In the genomic region with DNA sequence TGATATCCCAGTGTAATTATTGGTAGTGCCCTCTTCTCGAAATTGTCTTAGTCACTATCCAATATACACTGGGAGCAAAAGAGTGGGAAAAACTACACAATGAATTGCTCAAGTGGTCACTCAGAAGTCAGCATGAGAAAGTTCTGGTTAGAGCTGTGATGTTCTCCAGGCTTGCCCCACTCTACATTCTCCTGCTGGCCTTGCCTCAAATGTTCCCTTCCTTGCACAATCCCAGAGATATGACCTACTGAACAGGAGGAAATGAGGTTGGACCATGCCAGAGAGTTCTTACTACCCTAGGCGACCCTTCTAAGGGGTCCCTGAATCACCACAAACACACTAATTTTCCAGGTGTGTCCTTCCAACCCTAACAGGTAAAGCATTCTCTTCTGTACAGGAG, we compare ENCODE assay signal across 26 cellular contexts. TPM values are rescaled to one million over a fixed set of nuclear protein-coding genes. Genes with fewer than 3 reads are reported as not detected.
DNase-seq lines count a peak whose midpoint lies in the region; ATAC-seq and TF ChIP-seq lines count a peak whose summit lies in the region.
"Had no signal": no experiment of that assay in that cellular context is flagged by ENCODE, and none has a peak within 500 bp of the region (broad histone marks: within the 10 kb centered on the region; RNA-seq: fewer than 3 reads in every experiment).

No MANE protein-coding gene starts in this region.

- peak; percentile 57 for ATAC-seq in left lobe of liver
- peak; percentile 59 to 73 for ATAC-seq in gastrocnemius medialis
- ATAC-seq: esophagus mucosa; naive thymus-derived CD4-positive, alpha-beta T cell had no signal

- peak in 1 of 2 donors; percentile 41 for TF ChIP-seq POLR2A in gastrocnemius medialis (IDR thresholded peaks at IDR 0.05)

- no peak for TF ChIP-seq CTCF in foreskin fibroblast (IDR thresholded peaks at IDR 0.05; ENCODE audit: low read depth, low read length)
- peak in 1 of 5 experiments; percentile 20 for TF ChIP-seq CTCF in gastrocnemius medialis (IDR thresholded peaks at IDR 0.05 in 4 of 5, conservative IDR thresholded peaks at IDR 0.05 in 1 of 5)
- TF ChIP-seq CTCF in neural progenitor cell (IDR thresholded peaks at IDR 0.05): no peak

- no peaks in the 10 kb centered on the region for H3K9me3 Mint-ChIP-seq in neural progenitor cell
- H3K9me3 Mint-ChIP-seq: activated naive CD8-positive, alpha-beta T cell treated with anti-CD3 and anti-CD28 coated beads for 36 hours; activated T-helper 2 cell treated with anti-CD3 and anti-CD28 coated beads, Interferon-gamma antibody, Interleukin-2, Interleukin-4, amounts not matched to agents 10 μg/mL and 5 μg/mL and 100 μg/mL, durations not matched to agents 14 hours and 24 hours and 36 hours; memory B cell; naive thymus-derived CD4-positive, alpha-beta T cell; type B pancreatic cell had no signal

- peaks cover 6% of the 10 kb centered on the region for H3K27me3 Mint-ChIP-seq in neural progenitor cell (ENCODE audit: insufficient read depth, low read depth)
- H3K27me3 Mint-ChIP-seq: activated naive CD8-positive, alpha-beta T cell treated with anti-CD3 and anti-CD28 coated beads for 36 hours; type B pancreatic cell had no signal

- H3F3A ChIP-seq in neural progenitor cell (ENCODE audit: low read depth): no peaks in the 10 kb centered on the region

- in situ Hi-C loops in gastrocnemius medialis (cut with MboI; ENCODE audit: low sequenced_read_pairs in 4 of 4): no loop called here
- in situ Hi-C loops in KBM-7 (cut with MboI; ENCODE audit: low pct_unique_long_range_greater_than_20kb, low sequenced_read_pairs): no loop called here

- H3K4me1 Mint-ChIP-seq in neural progenitor cell: peaks cover 7% of the 10 kb centered on the region
- H3K4me1 Mint-ChIP-seq: activated naive CD8-positive, alpha-beta T cell treated with anti-CD3 and anti-CD28 coated beads for 36 hours; memory B cell had no signal

- H3K36me3 Mint-ChIP-seq in neural progenitor cell: no peaks in the 10 kb centered on the region
- H3K36me3 Mint-ChIP-seq: activated naive CD8-positive, alpha-beta T cell treated with anti-CD3 and anti-CD28 coated beads for 36 hours; memory B cell; naive thymus-derived CD4-positive, alpha-beta T cell; type B pancreatic cell had no signal

- intact Hi-C loops in gastrocnemius medialis (cut with DNase I; ENCODE audit: low total_unique reads): loop anchor here (1.0 to 2.0 kb wide), 2 partner anchors 58 to 114 kb away; no protein-coding TSS in a partner anchor

- H3K4me1 ChIP-seq in adipocyte (ENCODE audit: control insufficient read depth, insufficient read depth, low read length): peaks cover 26% of the 10 kb centered on the region
- H3K4me1 ChIP-seq in gastrocnemius medialis: peaks cover 46 to 50% of the 10 kb centered on the region in 2 donors
- peaks cover 11% of the 10 kb centered on the region for H3K4me1 ChIP-seq in neural progenitor cell

- H3K79me2 ChIP-seq in neural progenitor cell (ENCODE audit: low read depth): no peaks in the 10 kb centered on the region

- H3K27ac Mint-ChIP-seq in neural progenitor cell: no peak overlapping the region
- H3K27ac Mint-ChIP-seq: activated naive CD8-positive, alpha-beta T cell treated with anti-CD3 and anti-CD28 coated beads for 36 hours; activated T-helper 2 cell treated with anti-CD3 and anti-CD28 coated beads, Interferon-gamma antibody, Interleukin-2, Interleukin-4, amounts not matched to agents 10 μg/mL and 5 μg/mL and 100 μg/mL, durations not matched to agents 14 hours and 24 hours and 36 hours; memory B cell; naive thymus-derived CD4-positive, alpha-beta T cell; type B pancreatic cell had no signal

- H3K4me3 ChIP-seq in adipocyte (ENCODE audit: low read length): no peak overlapping the region
- no peak overlapping the region for H3K4me3 ChIP-seq in foreskin fibroblast (ENCODE audit: low read depth in 1 of 2, low read length in 2 of 2)
- no peak overlapping the region for H3K4me3 ChIP-seq in gastrocnemius medialis
- H3K4me3 ChIP-seq in neural progenitor cell: no peak overlapping the region
- H3K4me3 ChIP-seq: SK-N-MC had no signal

- H3K9me3 ChIP-seq in adipocyte (ENCODE audit: control insufficient read depth, low read length) (no peaks in the 10 kb centered on the region), gastrocnemius medialis (no peaks in the 10 kb centered on the region), neural progenitor cell (ENCODE audit: low read depth) (no peaks in the 10 kb centered on the region)

- peak overlapping the region; percentile 89 to 100 (median 94) for H3K27ac ChIP-seq in gastrocnemius medialis
- H3K27ac ChIP-seq in neural progenitor cell: no peak overlapping the region
- H3K27ac ChIP-seq: SK-N-MC had no signal

- DNase-seq in adipocyte (ENCODE audit: low read depth) (peak; percentile 82), foreskin fibroblast (peak; percentile 32 to 45), left lobe of liver (ENCODE audit: low spot score) (no peak), gastrocnemius medialis (peak; percentile 79 to 91), NCI-H1048 (lab: John Stamatoyannopoulos, UW) (no peak), neural progenitor cell (ENCODE audit: low spot score) (no peak), KBM-7 (no peak), cerebellar nuclear complex (lab: John Stamatoyannopoulos, UW) (no peak)
- DNase-seq: activated CD4-positive, alpha-beta T cell treated with anti-CD3 and anti-CD28 coated beads, Interleukin-2, amount 50 U/mL, for 1 hour; activated naive CD8-positive, alpha-beta T cell treated with anti-CD3 and anti-CD28 coated beads for 36 hours; COR-L47; DMS79; effector memory CD4-positive, alpha-beta T cell; naive thymus-derived CD4-positive, alpha-beta T cell; NCI-H1105; NCI-H510A; stimulated activated CD8-positive, alpha-beta memory T cell treated with anti-CD3 and anti-CD28 coated beads, Interleukin-4, amount 100 ng/mL, for 48 hours; T-helper 2 cell had no signal

- no peak overlapping the region for H3K4me3 Mint-ChIP-seq in neural progenitor cell
- H3K4me3 Mint-ChIP-seq: activated naive CD8-positive, alpha-beta T cell treated with anti-CD3 and anti-CD28 coated beads for 36 hours; memory B cell; naive thymus-derived CD4-positive, alpha-beta T cell; type B pancreatic cell had no signal

- H4K20me1 ChIP-seq in neural progenitor cell (ENCODE audit: low read depth): no peaks in the 10 kb centered on the region

- H3K4me2 ChIP-seq in neural progenitor cell: no peak overlapping the region

- H3K27me3 ChIP-seq in adipocyte (replicated peaks; ENCODE audit: control insufficient read depth, insufficient read depth, low read length) (no peaks in the 10 kb centered on the region), gastrocnemius medialis (no peaks in the 10 kb centered on the region), neural progenitor cell (no peaks in the 10 kb centered on the region)

- H2AFZ ChIP-seq in neural progenitor cell (replicated peaks): no peak overlapping the region

- H3K9ac ChIP-seq in adipocyte (ENCODE audit: low read length) (no peak overlapping the region), neural progenitor cell (no peak overlapping the region)

- H3K36me3 ChIP-seq in adipocyte (ENCODE audit: control insufficient read depth, insufficient read depth, low read length, severe bottlenecking) (no peaks in the 10 kb centered on the region), gastrocnemius medialis (no peaks in the 10 kb centered on the region), neural progenitor cell (no peaks in the 10 kb centered on the region)

RNA-seq across cellular contexts. Expression of a gene that starts 40.8 kb away (rescaled TPM):
- total RNA-seq in left lobe of liver: 221 TPM
- over 10,000 TPM in 2 of 4 donors, 1,000 to 10,000 TPM in 2; 4,746 to 22,010 (median 11,052) TPM for total RNA-seq in gastrocnemius medialis
- total RNA-seq in neural progenitor cell (ENCODE audit: low replicate concordance): 428 and 695 TPM in 2 replicates

RNA-seq across cellular contexts. Expression of a gene that starts 49.6 kb away (rescaled TPM):
- total RNA-seq in left lobe of liver (not detected), gastrocnemius medialis (not detected), neural progenitor cell (ENCODE audit: low replicate concordance) (not detected in 2 replicates)
- total RNA-seq: A673; activated naive CD8-positive, alpha-beta T cell treated with anti-CD3 and anti-CD28 coated beads for 36 hours; activated T-helper 2 cell treated with anti-CD3 and anti-CD28 coated beads, Interferon-gamma antibody, Interleukin-2, Interleukin-4, amounts not matched to agents 10 μg/mL and 5 μg/mL and 100 μg/mL, durations not matched to agents 14 hours and 24 hours and 36 hours; esophagus mucosa; naive thymus-derived CD4-positive, alpha-beta T cell; osteocyte; RPMI7951 had no signal

Comparison
In these comparisons a context has a peak if more than half of its experiments do, and no peak if none do; other contexts are left out.
1. DNase-seq: peak in adipocyte (single experiment), foreskin fibroblast (2 of 2) and gastrocnemius medialis (2 of 2); none in left lobe of liver (single experiment), NCI-H1048 (single experiment), neural progenitor cell (single experiment), KBM-7 (single experiment) and cerebellar nuclear complex (0 of 2).